Comparison of ENCODE assay signal across 20 cellular contexts in the genomic region with DNA sequence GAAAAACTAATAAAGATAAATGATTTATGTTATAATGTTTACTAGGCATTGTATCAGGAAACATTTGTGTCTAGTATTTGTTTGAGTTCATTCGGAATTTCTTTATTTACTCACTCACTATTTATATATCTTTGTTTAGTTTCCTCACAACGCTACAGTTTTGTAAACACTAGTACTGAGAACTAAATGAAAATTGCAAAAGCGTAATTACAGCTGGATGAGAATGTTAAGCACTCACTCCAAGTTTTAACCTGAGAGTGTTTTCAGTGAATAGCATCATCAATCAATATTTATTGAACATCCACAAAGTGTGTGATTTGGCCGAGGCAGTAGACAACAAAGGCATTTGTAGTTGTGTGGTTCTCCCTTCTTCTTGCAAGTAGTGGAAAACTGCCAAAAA.
"Had no signal": no experiment of that assay in that cellular context is flagged by ENCODE, and none has a peak within 500 bp of the region (broad histone marks: within the 10 kb centered on the region; RNA-seq: fewer than 3 reads in every experiment).

No MANE protein-coding gene starts in this region.

- H3K9ac ChIP-seq: neural progenitor cell had no signal

- H3K4me3 ChIP-seq: gastrocnemius medialis, heart left ventricle, neural progenitor cell, psoas muscle, smooth muscle cell, testis, upper lobe of left lung had no signal

- H3K4me2 ChIP-seq: neural progenitor cell, smooth muscle cell had no signal

- ATAC-seq: activated T-cell treated with anti-CD3 and anti-CD28 coated beads, Interleukin-2, amount 50 U/mL, for 72 hours; esophagus mucosa; gastrocnemius medialis; heart left ventricle; left ventricle myocardium superior; psoas muscle; sciatic nerve; stimulated activated effector memory CD8-positive, alpha-beta T cell treated with anti-CD3 and anti-CD28 coated beads, Interleukin-12 subunit alpha, Interleukin-12 subunit beta, amount 100 ng/mL, for 72 hours had no signal

- H3K36me3 ChIP-seq: gastrocnemius medialis, heart left ventricle, neural progenitor cell, upper lobe of left lung, WERI-Rb-1 had no signal

- H3K27me3 ChIP-seq: gastrocnemius medialis, heart left ventricle, neural progenitor cell, testis, upper lobe of left lung had no signal

- H3K27ac Mint-ChIP-seq: activated naive CD8-positive, alpha-beta T cell; activated T-cell treated with anti-CD3 and anti-CD28 coated beads, Interleukin-2, amount 50 U/mL, for 72 hours; memory B cell; neural progenitor cell; stimulated activated effector memory CD8-positive, alpha-beta T cell treated with anti-CD3 and anti-CD28 coated beads, Interleukin-12 subunit alpha, Interleukin-12 subunit beta, amount 100 ng/mL, for 72 hours had no signal

- H3K4me1 ChIP-seq: gastrocnemius medialis, heart left ventricle, neural progenitor cell, psoas muscle, testis had no signal

- H3K4me1 Mint-ChIP-seq: memory B cell; neural progenitor cell; stimulated activated effector memory CD8-positive, alpha-beta T cell treated with anti-CD3 and anti-CD28 coated beads, Interleukin-12 subunit alpha, Interleukin-12 subunit beta, amount 100 ng/mL, for 72 hours had no signal

- H3K9me3 Mint-ChIP-seq: activated T-cell treated with anti-CD3 and anti-CD28 coated beads, Interleukin-2, amount 50 U/mL, for 72 hours; memory B cell; stimulated activated effector memory CD8-positive, alpha-beta T cell treated with anti-CD3 and anti-CD28 coated beads, Interleukin-12 subunit alpha, Interleukin-12 subunit beta, amount 100 ng/mL, for 72 hours had no signal

- H3K36me3 Mint-ChIP-seq: activated naive CD8-positive, alpha-beta T cell; memory B cell; stimulated activated effector memory CD8-positive, alpha-beta T cell treated with anti-CD3 and anti-CD28 coated beads, Interleukin-12 subunit alpha, Interleukin-12 subunit beta, amount 100 ng/mL, for 72 hours had no signal

- H2AFZ ChIP-seq: neural progenitor cell had no signal

- DNase-seq: activated CD4-positive, alpha-beta T cell treated with anti-CD3 and anti-CD28 coated beads, Interleukin-2, amount 50 U/mL, for 4 hours; activated gamma-delta T cell; activated T-cell treated with anti-CD3 and anti-CD28 coated beads, Interleukin-2, amount 50 U/mL, for 72 hours; cerebellar nuclear complex; cortex of kidney; gastrocnemius medialis; heart left ventricle; left ventricle myocardium superior; psoas muscle; stimulated activated CD4-positive, alpha-beta T cell treated with anti-CD3 and anti-CD28 coated beads, Interleukin-4, amount 100 ng/mL, for 24 hours; testis; upper lobe of left lung; WERI-Rb-1 had no signal

- H3K9me3 ChIP-seq: gastrocnemius medialis, heart left ventricle, psoas muscle, testis, upper lobe of left lung had no signal

- H3K27me3 Mint-ChIP-seq: activated naive CD8-positive, alpha-beta T cell; memory B cell had no signal

- H3K27ac ChIP-seq: gastrocnemius medialis, heart left ventricle, neural progenitor cell, psoas muscle, testis, upper lobe of left lung, WERI-Rb-1 had no signal

- H3K4me3 Mint-ChIP-seq: activated naive CD8-positive, alpha-beta T cell; activated T-cell treated with anti-CD3 and anti-CD28 coated beads, Interleukin-2, amount 50 U/mL, for 72 hours; memory B cell; neural progenitor cell; stimulated activated effector memory CD8-positive, alpha-beta T cell treated with anti-CD3 and anti-CD28 coated beads, Interleukin-12 subunit alpha, Interleukin-12 subunit beta, amount 100 ng/mL, for 72 hours had no signal
